ENCODE assay signal across 8 cellular contexts in the genomic region with DNA sequence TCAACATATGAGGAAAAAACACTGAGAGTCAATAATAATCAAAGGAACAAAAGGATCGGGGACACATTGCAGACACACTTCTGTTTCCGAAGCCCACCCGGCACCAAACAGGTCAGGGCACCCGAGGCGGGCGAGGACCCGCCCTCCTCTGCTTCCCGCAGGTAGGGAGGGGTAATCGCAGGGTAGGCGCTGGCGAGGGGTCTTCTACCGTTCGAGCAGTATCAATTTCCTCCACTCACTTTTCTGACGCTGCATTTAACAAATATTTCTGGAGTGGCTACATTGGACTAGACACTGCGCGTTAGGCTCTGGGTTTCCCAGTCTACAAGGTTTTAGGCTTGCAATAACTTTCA. TPM values are rescaled to one million over a fixed set of nuclear protein-coding genes. Genes with fewer than 3 reads are reported as not detected.
DNase-seq lines count a peak whose midpoint lies in the region; ATAC-seq, FAIRE-seq and TF ChIP-seq lines count a peak whose summit lies in the region.

No MANE protein-coding gene starts in this region.

- peak overlapping the region; percentile 82 for H2AFZ ChIP-seq in astrocyte (ENCODE audit: low read depth, low read length)

- in situ Hi-C loops in GM13977 (cut with MboI; ENCODE audit: low pct_unique_long_range_greater_than_20kb, low sequenced_read_pairs, unreplicated experiment), result no loop called here

- TF ChIP-seq POLR2A in right lobe of liver (IDR thresholded peaks at IDR 0.05) (no peak), GM12891 (IDR thresholded peaks at IDR 0.05; ENCODE audit: low read depth, low read length) (no peak)

- H3K27ac ChIP-seq in astrocyte (ENCODE audit: low read depth, low read length) (peak overlapping the region; percentile 86), right lobe of liver (peak overlapping the region; percentile 89 to 96 (median 94)), upper lobe of right lung (peak overlapping the region; percentile 95)

- intact Hi-C loops in right lobe of liver (cut with DNase I) (no loop called here), upper lobe of right lung (cut with DNase I) (no loop called here)

- peaks cover 62% of the 10 kb centered on the region for H3K79me2 ChIP-seq in astrocyte (ENCODE audit: insufficient read depth, low read length)

- FAIRE-seq in astrocyte (lab: Jason Lieb, UNC) (no peak), GM12891 (lab: Jason Lieb, UNC) (no peak)

- WGBS in right lobe of liver (ENCODE audit: insufficient coverage, low coverage, low lambda C conversion rate, missing lambda C conversion rate), result 2% methylated on average over 16 of the region's 16 CpGs

- DNase-seq in activated effector memory CD4-positive, alpha-beta T cell treated with anti-CD3 and anti-CD28 coated beads, Interleukin-2, amount 50 U/mL, for 16 hours, result peak; percentile 66
- no peak for DNase-seq in activated effector memory CD4-positive, alpha-beta T cell treated with Interleukin-2 at 50 U/mL for 16 hours
- no peak for DNase-seq in astrocyte (ENCODE audit: low read depth)
- peak in 2 of 3 donors; percentile 27 to 59 for DNase-seq in right lobe of liver
- DNase-seq in upper lobe of right lung, result no peak
- no peak for DNase-seq in GM13977 (ENCODE audit: low spot score)
- DNase-seq in GM12891 (ENCODE audit: insufficient read length, low spot score), result no peak

- no peaks in the 10 kb centered on the region for H3K27me3 Mint-ChIP-seq in astrocyte (ENCODE audit: low read depth, unreplicated experiment)

- H3K9me3 ChIP-seq in astrocyte (ENCODE audit: insufficient read depth, low read depth, low read length), result no peaks in the 10 kb centered on the region
- H3K9me3 ChIP-seq in right lobe of liver, result no peaks in the 10 kb centered on the region
- H3K9me3 ChIP-seq in upper lobe of right lung, result no peaks in the 10 kb centered on the region

- H3K4me2 ChIP-seq in astrocyte (ENCODE audit: low read length), result peak overlapping the region; percentile 96

- H4K20me1 ChIP-seq in astrocyte (ENCODE audit: insufficient read depth, low read length), result peaks cover 53% of the 10 kb centered on the region

- peak overlapping the region; percentile 93 for H3K4me3 Mint-ChIP-seq in astrocyte (ENCODE audit: unreplicated experiment)

- H3K27ac Mint-ChIP-seq in astrocyte (ENCODE audit: unreplicated experiment), result peak overlapping the region; percentile 4

- H3K4me1 ChIP-seq in astrocyte (ENCODE audit: insufficient read depth, low read length) (peaks cover 28% of the 10 kb centered on the region), right lobe of liver (peaks cover 0 to 57% (median 8%) of the 10 kb centered on the region in 4 donors), upper lobe of right lung (peaks cover 22% of the 10 kb centered on the region)

- H3K27me3 ChIP-seq in astrocyte (ENCODE audit: insufficient read depth, low read length) (no peaks in the 10 kb centered on the region), right lobe of liver (no peaks in the 10 kb centered on the region), upper lobe of right lung (no peaks in the 10 kb centered on the region)

- peak overlapping the region; percentile 88 for H3K9ac ChIP-seq in astrocyte (ENCODE audit: low read length)

- H3K4me1 Mint-ChIP-seq in astrocyte (ENCODE audit: low read depth, unreplicated experiment), result peaks cover 17% of the 10 kb centered on the region

- H3K36me3 ChIP-seq in astrocyte (ENCODE audit: insufficient read depth, low read length) (peaks cover 7% of the 10 kb centered on the region), right lobe of liver (peaks cover 0 to 6% (median under 1%) of the 10 kb centered on the region in 4 donors), upper lobe of right lung (peaks cover 10% of the 10 kb centered on the region)

- peaks cover 9% of the 10 kb centered on the region for H3K36me3 Mint-ChIP-seq in astrocyte (ENCODE audit: low read depth, unreplicated experiment)

- no peaks in the 10 kb centered on the region for H3K9me3 Mint-ChIP-seq in astrocyte (ENCODE audit: unreplicated experiment)

- no peak for TF ChIP-seq CTCF in astrocyte (IDR thresholded peaks at IDR 0.05; ENCODE audit: insufficient read depth, low read depth, low read length)
- no peak for TF ChIP-seq CTCF in right lobe of liver (IDR thresholded peaks at IDR 0.05)
- TF ChIP-seq CTCF in upper lobe of right lung (IDR thresholded peaks at IDR 0.05), result no peak
- TF ChIP-seq CTCF in GM13977 (IDR thresholded peaks at IDR 0.05; ENCODE audit: extremely low read depth, insufficient read depth, missing control alignments), result no peak

- ATAC-seq in right lobe of liver, result peak in 1 of 4 donors; percentile 3
- no peak for ATAC-seq in upper lobe of right lung
- ATAC-seq in HG02588 (IDR thresholded peaks at IDR 0.05; ENCODE audit: unreplicated experiment), result no peak

- H3K4me3 ChIP-seq in astrocyte (ENCODE audit: insufficient read depth, low read depth, low read length) (peak overlapping the region; percentile 75), right lobe of liver (peak overlapping the region; percentile 86 to 95 (median 89)), upper lobe of right lung (peak overlapping the region; percentile 96)

TF ChIP-seq in GM12891, 5 proteins besides CTCF, POLR2A, EP300 and RAD21:
- TF ChIP-seq PAX5 (IDR thresholded peaks at IDR 0.05; ENCODE audit: insufficient read depth, low read length, severe bottlenecking) (no peak), TAF1 (IDR thresholded peaks at IDR 0.05; ENCODE audit: low read depth, low read length) (no peak), POU2F2 (IDR thresholded peaks at IDR 0.05; ENCODE audit: low read depth, low read length) (no peak), POLR2AphosphoS5 (IDR thresholded peaks at IDR 0.05; ENCODE audit: low read depth, low read length) (no peak), SPI1 (IDR thresholded peaks at IDR 0.05; ENCODE audit: low read depth, low read length) (no peak)

RNA-seq across cellular contexts. Expression of gene TXN, which starts 1.3 kb away (rescaled TPM):
- total RNA-seq in astrocyte (259 and 302 TPM in 2 replicates), right lobe of liver (100 to 1,000 TPM; 125 to 287 (median 216) TPM), upper lobe of right lung (178 TPM)
- 379 TPM for polyA plus RNA-seq in GM12891 (2012; ENCODE audit: low read depth, missing spikeins)

RNA-seq across cellular contexts. Expression of gene C9orf152, which starts 47.1 kb away (rescaled TPM):
- total RNA-seq in astrocyte (0.07 TPM in 1 of 2 replicates, not detected in the other), right lobe of liver (1 to 10 TPM in 2 of 6 experiments, under 1 TPM in 2, not detected in 2; 0.06 to 3.5 (median 0.74) TPM), upper lobe of right lung (27.6 TPM)
- not detected for polyA plus RNA-seq in GM12891 (2012; ENCODE audit: low read depth, missing spikeins)

Comparison
In these comparisons a context has a peak if more than half of its experiments do, and no peak if none do; other contexts are left out.
1. DNase-seq: peak in activated effector memory CD4-positive, alpha-beta T cell treated with anti-CD3 and anti-CD28 coated beads, Interleukin-2, amount 50 U/mL, for 16 hours (single experiment) and right lobe of liver (2 of 3); none in activated effector memory CD4-positive, alpha-beta T cell treated with Interleukin-2 at 50 U/mL for 16 hours (single experiment), astrocyte (single experiment), upper lobe of right lung (single experiment), GM13977 (single experiment) and GM12891 (single experiment).
2. Peak in every context shown above with its lines, with median percentiles within 50 percentile points of each other: H3K27ac ChIP-seq and H3K4me3 ChIP-seq.